In genomic region chr10:69649771-69650550, GRCh38 we compare ENCODE assay signal across 22 cellular contexts. TPM values are rescaled to one million over a fixed set of nuclear protein-coding genes. Genes with fewer than 3 reads are reported as not detected.
A peak's percentile ranks its signal among the peaks of the same experiment; 100 is the strongest.
DNase-seq lines count a peak whose midpoint lies in the region; ATAC-seq and TF ChIP-seq lines count a peak whose summit lies in the region.
"Had no signal": no experiment of that assay in that cellular context is flagged by ENCODE, and none has a peak within 500 bp of the region (broad histone marks: within the 10 kb centered on the region; RNA-seq: fewer than 3 reads in every experiment).

No MANE protein-coding gene starts in this region.

- no peak for TF ChIP-seq POLR2A in adrenal gland (IDR thresholded peaks at IDR 0.05)

- H3K4me3 ChIP-seq in astrocyte of the spinal cord (ENCODE audit: low read depth, low read length) (no peak overlapping the region), kidney epithelial cell (ENCODE audit: low read depth, low read length) (no peak overlapping the region), adrenal gland (no peak overlapping the region)
- H3K4me3 ChIP-seq: A549 had no signal

- H3K36me3 ChIP-seq in kidney epithelial cell (ENCODE audit: control insufficient read depth, insufficient read depth, low read length) (no peaks in the 10 kb centered on the region), adrenal gland (replicated peaks in 1 of 2) (no peaks in the 10 kb centered on the region)

- in situ Hi-C loops in astrocyte of the spinal cord (cut with HindIII; ENCODE audit: low sequenced_read_pairs) = no loop called here

- no peaks in the 10 kb centered on the region for H3K36me3 Mint-ChIP-seq in activated CD4-positive, alpha-beta T cell treated with anti-CD3 and anti-CD28 coated beads, Interleukin-2, amount 10 ng/mL, durations not matched to agents 7 days and 5 days (ENCODE audit: low read depth)
- H3K36me3 Mint-ChIP-seq: activated naive CD8-positive, alpha-beta T cell; brain; CD4-positive, CD25-positive, alpha-beta regulatory T cell had no signal

- H3K4me1 ChIP-seq in adrenal gland (replicated peaks in 1 of 2) = no peaks in the 10 kb centered on the region
- H3K4me1 ChIP-seq: A549 had no signal

- no peaks in the 10 kb centered on the region for H3K9me3 ChIP-seq in adrenal gland (replicated peaks in 1 of 3)
- H3K9me3 ChIP-seq: A549 had no signal

- H3K9me3 Mint-ChIP-seq in activated CD4-positive, alpha-beta T cell treated with anti-CD3 and anti-CD28 coated beads, Interleukin-2, amount 10 ng/mL, durations not matched to agents 7 days and 5 days = no peaks in the 10 kb centered on the region
- H3K9me3 Mint-ChIP-seq: activated T-helper 1 cell treated with anti-CD3 and anti-CD28 coated beads, Interleukin-12 subunit alpha, Interleukin-12 subunit beta, Interleukin-2, Interleukin-4 antibody, amounts not matched to agents 30 ng/mL and 10 ng/mL and 1 ng/mL, durations not matched to agents 14 hours and 24 hours and 36 hours; CD4-positive, CD25-positive, alpha-beta regulatory T cell; dendritic cell treated with granulocyte-macrophage colony-stimulating factor and Interleukin-4, amounts not matched to agents 40 ng/mL and 50 ng/mL, for 4 days had no signal

- peaks cover 16% of the 10 kb centered on the region for H3K27me3 ChIP-seq in kidney epithelial cell (ENCODE audit: control insufficient read depth, insufficient read depth, low read length)
- H3K27me3 ChIP-seq in adrenal gland = no peaks in the 10 kb centered on the region

- DNase-seq in astrocyte of the spinal cord (ENCODE audit: low read depth, low spot score) (no peak), kidney epithelial cell (ENCODE audit: low read depth) (no peak), adrenal gland (no peak)
- DNase-seq in activated CD4-positive, alpha-beta T cell treated with anti-CD3 and anti-CD28 coated beads, Interleukin-2, amount 10 ng/mL, durations not matched to agents 7 days and 5 days = no peak
- DNase-seq: CD4-positive, CD25-positive, alpha-beta regulatory T cell; DMS53; foreskin melanocyte; left colon; midbrain; NCI-H2029; Right ventricle myocardium superior; substantia nigra had no signal

- no peaks in the 10 kb centered on the region for H3K27me3 Mint-ChIP-seq in activated CD4-positive, alpha-beta T cell treated with anti-CD3 and anti-CD28 coated beads, Interleukin-2, amount 10 ng/mL, durations not matched to agents 7 days and 5 days
- H3K27me3 Mint-ChIP-seq: brain; CD4-positive, CD25-positive, alpha-beta regulatory T cell had no signal

- WGBS in adrenal gland, 4 donors = 80 to 88% (median 87%) methylated on average over 7 to 9 of the region's 9 CpGs

- CTCF ChIA-PET in activated CD4-positive, alpha-beta T cell treated with anti-CD3 and anti-CD28 coated beads, Interleukin-2, amount 10 ng/mL, durations not matched to agents 7 days and 5 days (lab: Charles Lee) = interaction anchor here (1.1 to 1.5 kb wide), 2 partner anchors 21 to 24 kb away, joined by 3 read pairs; no protein-coding TSS in a partner anchor

- POLR2A ChIA-PET in activated CD4-positive, alpha-beta T cell treated with anti-CD3 and anti-CD28 coated beads, Interleukin-2, amount 10 ng/mL, durations not matched to agents 7 days and 5 days (lab: Charles Lee) = no interaction called here

- H3K27ac ChIP-seq in 22Rv1 (no peak overlapping the region), adrenal gland (no peak overlapping the region)
- H3K27ac ChIP-seq: A549 had no signal

- intact Hi-C loops in adrenal gland (cut with DNase I) = loop anchor here (5.0 to 10.0 kb wide), 4 partner anchors 65 to 265 kb away; partner anchors contain the start of gene COL13A1 (in 1 of the 2)

- H3K4me3 Mint-ChIP-seq in activated CD4-positive, alpha-beta T cell treated with anti-CD3 and anti-CD28 coated beads, Interleukin-2, amount 10 ng/mL, durations not matched to agents 7 days and 5 days = no peak overlapping the region
- H3K4me3 Mint-ChIP-seq: activated naive CD8-positive, alpha-beta T cell; CD4-positive, CD25-positive, alpha-beta regulatory T cell; dendritic cell treated with granulocyte-macrophage colony-stimulating factor and Interleukin-4, amounts not matched to agents 40 ng/mL and 50 ng/mL, for 4 days had no signal

- H3K27ac Mint-ChIP-seq in activated CD4-positive, alpha-beta T cell treated with anti-CD3 and anti-CD28 coated beads, Interleukin-2, amount 10 ng/mL, durations not matched to agents 7 days and 5 days = no peak overlapping the region
- H3K27ac Mint-ChIP-seq: activated naive CD8-positive, alpha-beta T cell; activated T-helper 1 cell treated with anti-CD3 and anti-CD28 coated beads, Interleukin-12 subunit alpha, Interleukin-12 subunit beta, Interleukin-2, Interleukin-4 antibody, amounts not matched to agents 30 ng/mL and 10 ng/mL and 1 ng/mL, durations not matched to agents 14 hours and 24 hours and 36 hours; CD4-positive, CD25-positive, alpha-beta regulatory T cell; dendritic cell treated with granulocyte-macrophage colony-stimulating factor and Interleukin-4, amounts not matched to agents 40 ng/mL and 50 ng/mL, for 4 days had no signal

- H3K4me1 Mint-ChIP-seq in activated CD4-positive, alpha-beta T cell treated with anti-CD3 and anti-CD28 coated beads, Interleukin-2, amount 10 ng/mL, durations not matched to agents 7 days and 5 days = peaks cover 25% of the 10 kb centered on the region

- ATAC-seq in GM19463 (IDR thresholded peaks at IDR 0.05; ENCODE audit: unreplicated experiment) (no peak), GM18861 (IDR thresholded peaks at IDR 0.05; ENCODE audit: unreplicated experiment) (no peak)
- ATAC-seq: HCT116, left colon had no signal

- TF ChIP-seq CTCF in 22Rv1 (IDR thresholded peaks at IDR 0.05) (peak; percentile 11; the same call in 1 of the 2 replicates), LNCAP (IDR thresholded peaks at IDR 0.05) (peak; percentile 41; the same call in 1 of the 2 replicates), astrocyte of the spinal cord (IDR thresholded peaks at IDR 0.05; ENCODE audit: low read depth, low read length) (peak; percentile 24), kidney epithelial cell (IDR thresholded peaks at IDR 0.05; ENCODE audit: insufficient read depth, low read length, poor library complexity, severe bottlenecking) (peak; percentile 32), adrenal gland (IDR thresholded peaks at IDR 0.05) (no peak)

RNA-seq across cellular contexts. Expression of gene FAM241B, which starts 19.9 kb away (rescaled TPM):
- 10.3 and 14.0 TPM in 2 replicates for total RNA-seq in kidney epithelial cell
- 1 to 10 TPM in 6 of 8 donors, not detected in 2; 1.4 to 3.4 (median 2.4) TPM for total RNA-seq in adrenal gland
- polyA plus RNA-seq in adrenal gland = 1 to 10 TPM; 3.4 to 4.6 (median 4.0) TPM
- total RNA-seq in activated CD4-positive, alpha-beta T cell treated with anti-CD3 and anti-CD28 coated beads, Interleukin-2, amount 10 ng/mL, durations not matched to agents 7 days and 5 days = 1 to 10 TPM; 3.4 to 4.2 TPM

Comparison
In these comparisons a context has a peak if more than half of its experiments do, and no peak if none do; other contexts are left out.
1. CTCF ChIP-seq: peak in 22Rv1 (single experiment), LNCAP (single experiment), astrocyte of the spinal cord (single experiment) and kidney epithelial cell (single experiment); none in adrenal gland (0 of 6).